Comparison of ENCODE assay signal across 10 cellular contexts in the genomic region with DNA sequence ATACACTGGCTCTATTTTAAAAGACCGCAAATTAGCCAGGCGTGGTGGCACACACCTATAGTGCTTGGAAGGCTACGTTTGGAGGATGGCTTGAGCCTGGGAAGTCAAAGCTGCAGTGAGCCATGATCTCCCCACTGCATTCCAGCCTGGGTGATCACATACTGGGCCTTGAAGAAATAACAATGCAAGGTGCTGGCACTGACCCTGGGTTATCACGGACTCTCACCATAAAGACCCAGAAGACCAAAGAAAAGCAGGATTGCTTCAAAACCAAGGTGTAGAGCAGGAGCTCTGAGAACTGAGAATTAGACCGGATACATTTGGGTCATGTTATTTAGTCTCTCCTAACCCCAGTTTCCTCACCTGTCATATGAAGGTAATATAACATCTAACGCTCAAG.
"Had no signal": no experiment of that assay in that cellular context is flagged by ENCODE, and none has a peak within 500 bp of the region (broad histone marks: within the 10 kb centered on the region; RNA-seq: fewer than 3 reads in every experiment).

No MANE protein-coding gene starts in this region.

- H3K4me3 ChIP-seq: GM23248, GM23338, HAP-1 had no signal

- H3K4me2 ChIP-seq: GM23338 had no signal

- H3K9me3 Mint-ChIP-seq: GM23338, H9, HFFc6 had no signal

- H3K9me3 ChIP-seq: HAP-1 had no signal

- H2AFZ ChIP-seq: GM23248, GM23338 had no signal

- DNase-seq: GM23248, GOT3, H7, H9, HCEC 1CT, HFFc6 had no signal

- ATAC-seq: GM23338, HCT116 had no signal

- H3K27ac Mint-ChIP-seq: GM23338, H9, HFFc6 had no signal

- FAIRE-seq: H1 had no signal

- H3K4me3 Mint-ChIP-seq: GM23338, H9, HFFc6 had no signal

- H3K4me1 ChIP-seq: HAP-1 had no signal

- H3K27ac ChIP-seq: GM23248 had no signal

- H3K9ac ChIP-seq: GM23248 had no signal
